In genomic region chr1:202217516-202217915, GRCh38 we compare ENCODE assay signal across 1 cellular context.
TF ChIP-seq lines count a peak whose summit lies in the region.

No MANE protein-coding gene starts in this region.

TF ChIP-seq in GM23338, 12 proteins besides CTCF, POLR2A, EP300 and RAD21 (continued from another document):
- no peak for TF ChIP-seq ZNF462 (CRISPR knock-in tag; IDR thresholded peaks at IDR 0.05)
- no peak for TF ChIP-seq EZH2 (IDR thresholded peaks at IDR 0.05; ENCODE audit: low read depth, unreplicated experiment)
- TF ChIP-seq ETS1 (IDR thresholded peaks at IDR 0.05): no peak
- TF ChIP-seq EZH2phosphoT487 (IDR thresholded peaks at IDR 0.05; ENCODE audit: unreplicated experiment): no peak
- no peak for TF ChIP-seq JUNB (IDR thresholded peaks at IDR 0.05; ENCODE audit: unreplicated experiment)
- TF ChIP-seq STAT1 (IDR thresholded peaks at IDR 0.05; ENCODE audit: unreplicated experiment): no peak
